ENCODE assay signal across 10 cellular contexts in the genomic region with DNA sequence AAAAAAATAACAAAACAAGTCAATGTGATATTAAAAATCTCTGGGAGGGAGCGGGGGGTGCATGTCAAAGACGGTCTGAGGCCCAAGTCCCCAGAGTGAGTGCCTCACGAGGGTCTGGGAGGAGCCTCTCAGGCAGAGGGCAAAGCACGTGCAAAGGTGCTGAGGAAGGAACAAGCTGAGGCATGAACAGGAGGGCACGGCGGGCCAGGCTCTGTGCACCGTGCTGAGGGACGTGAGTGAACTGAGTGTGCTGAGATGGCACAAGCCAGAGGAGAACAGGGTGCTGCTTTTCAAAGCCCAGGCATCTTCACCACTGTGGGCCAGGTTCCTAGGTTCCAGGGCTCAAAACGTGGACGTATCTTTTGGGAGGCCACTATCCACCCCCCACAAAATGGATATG.
"Had no signal": no experiment of that assay in that cellular context is flagged by ENCODE, and none has a peak within 500 bp of the region (broad histone marks: within the 10 kb centered on the region; RNA-seq: fewer than 3 reads in every experiment).

No MANE protein-coding gene starts in this region.

- H3K4me3 Mint-ChIP-seq: GM23338, H9, HFFc6 had no signal

- ATAC-seq: GM23338, HCT116 had no signal

- H3K9ac ChIP-seq: GM23248 had no signal

- H2AFZ ChIP-seq: GM23248, GM23338 had no signal

- H3K9me3 ChIP-seq: HAP-1 had no signal

- H3K27ac Mint-ChIP-seq: GM23338, H9, HFFc6 had no signal

- H3K4me3 ChIP-seq: GM23248, GM23338, HAP-1 had no signal

- DNase-seq: GM23248, GOT3, H7, H9, HCEC 1CT, HFFc6 had no signal

- FAIRE-seq: H54 had no signal

- H3K36me3 ChIP-seq: HAP-1 had no signal

- H3K4me1 ChIP-seq: HAP-1 had no signal

- H3K9me3 Mint-ChIP-seq: GM23338, H9 had no signal

- H3K27ac ChIP-seq: GM23248 had no signal

- H3K4me2 ChIP-seq: GM23338 had no signal
